Comparison of ENCODE assay signal across 11 cellular contexts in genomic region chr4:158020734-158021346, GRCh38.
DNase-seq lines count a peak whose midpoint lies in the region; ATAC-seq and TF ChIP-seq lines count a peak whose summit lies in the region.
"Had no signal": no experiment of that assay in that cellular context is flagged by ENCODE, and none has a peak within 500 bp of the region (broad histone marks: within the 10 kb centered on the region; RNA-seq: fewer than 3 reads in every experiment).

No MANE protein-coding gene starts in this region.

- H3K27me3 ChIP-seq in ACC112 (ENCODE audit: insufficient read depth, low read length), result no peaks in the 10 kb centered on the region
- no peaks in the 10 kb centered on the region for H3K27me3 ChIP-seq in muscle layer of duodenum (ENCODE audit: low read depth, low read length)
- H3K27me3 ChIP-seq in naive thymus-derived CD4-positive, alpha-beta T cell (ENCODE audit: control insufficient read depth in 2 of 2, insufficient read depth in 2 of 2, low read length in 2 of 2), result no peaks in the 10 kb centered on the region

- TF ChIP-seq CTCF in coronary artery (IDR thresholded peaks at IDR 0.05), result no peak

- DNase-seq in coronary artery (ENCODE audit: low spot score), result no peak
- DNase-seq in naive thymus-derived CD4-positive, alpha-beta T cell, result no peak
- no peak for DNase-seq in DMS114 treated with DMSO at 0.1 percent for 48 hours (lab: John Stamatoyannopoulos, UW; ENCODE audit: unreplicated experiment)
- no peak for DNase-seq in stimulated activated CD4-positive, alpha-beta T cell treated with anti-CD3 and anti-CD28 coated beads, Interleukin-4, amount 100 ng/mL, for 24 hours
- DNase-seq: activated effector memory CD4-positive, alpha-beta T cell treated with anti-CD3 and anti-CD28 coated beads, Interleukin-2, amount 50 U/mL, for 16 hours; CD8-positive, alpha-beta T cell; NCI-H1436 treated with DMSO at 0.1 percent for 48 hours had no signal

- CTCF ChIA-PET in naive thymus-derived CD4-positive, alpha-beta T cell (lab: Charles Lee), result no interaction called here

- H3K4me3 ChIP-seq in ACC112 (ENCODE audit: low read depth, low read length) (peak overlapping the region; percentile 13; the same call in 1 of the 2 replicates), coronary artery (no peak overlapping the region), muscle layer of duodenum (ENCODE audit: low read depth in 1 of 2, low read length in 2 of 2) (no peak overlapping the region)
- no peak overlapping the region for H3K4me3 ChIP-seq in naive thymus-derived CD4-positive, alpha-beta T cell (ENCODE audit: low read length)

- H3K36me3 ChIP-seq in ACC112 (ENCODE audit: insufficient read depth, low read length), result no peaks in the 10 kb centered on the region
- H3K36me3 ChIP-seq in muscle layer of duodenum (ENCODE audit: control insufficient read depth in 1 of 2, insufficient read depth in 2 of 2, low read length in 2 of 2), result peaks cover 0 to 3% of the 10 kb centered on the region in 2 donors
- H3K36me3 ChIP-seq in naive thymus-derived CD4-positive, alpha-beta T cell (ENCODE audit: control insufficient read depth in 2 of 3, insufficient read depth in 3 of 3, low read length in 3 of 3), result no peaks in the 10 kb centered on the region

- no peaks in the 10 kb centered on the region for H3K4me1 Mint-ChIP-seq in naive thymus-derived CD4-positive, alpha-beta T cell

- POLR2A ChIA-PET in naive thymus-derived CD4-positive, alpha-beta T cell (lab: Charles Lee), result no interaction called here

- no peaks in the 10 kb centered on the region for H3K36me3 Mint-ChIP-seq in naive thymus-derived CD4-positive, alpha-beta T cell
- H3K36me3 Mint-ChIP-seq: CD8-positive, alpha-beta T cell had no signal

- H3K27ac ChIP-seq in ACC112 (ENCODE audit: low read depth, low read length) (peak overlapping the region; percentile 88), coronary artery (peak overlapping the region; percentile 19 to 55), muscle layer of duodenum (ENCODE audit: low read length) (peak overlapping the region; percentile 64)
- H3K27ac ChIP-seq in naive thymus-derived CD4-positive, alpha-beta T cell (ENCODE audit: low read depth, low read length), result no peak overlapping the region

- H3K4me3 Mint-ChIP-seq in naive thymus-derived CD4-positive, alpha-beta T cell, result no peak overlapping the region
- H3K4me3 Mint-ChIP-seq: CD8-positive, alpha-beta T cell had no signal

- ATAC-seq in naive thymus-derived CD4-positive, alpha-beta T cell, result no peak
- no peak for ATAC-seq in GM19463 (IDR thresholded peaks at IDR 0.05; ENCODE audit: unreplicated experiment)
- ATAC-seq: CD8-positive, alpha-beta T cell had no signal

- no peaks in the 10 kb centered on the region for H3K79me2 ChIP-seq in ACC112 (ENCODE audit: control insufficient read depth, insufficient read depth, low read length, unreplicated experiment)

- intact Hi-C loops in naive thymus-derived CD4-positive, alpha-beta T cell (cut with micrococcal nuclease), result no loop called here

- peaks cover 0 to 7% (median 0%) of the 10 kb centered on the region in 11 donors for H3K9me3 Mint-ChIP-seq in naive thymus-derived CD4-positive, alpha-beta T cell
- H3K9me3 Mint-ChIP-seq: CD8-positive, alpha-beta T cell had no signal

- peak overlapping the region; percentile 99 for H2AFZ ChIP-seq in ACC112 (ENCODE audit: low read length, unreplicated experiment)

- H3K4me1 ChIP-seq in ACC112 (ENCODE audit: control insufficient read depth, insufficient read depth, low read length, unreplicated experiment) (peaks cover 45% of the 10 kb centered on the region), muscle layer of duodenum (ENCODE audit: control insufficient read depth in 1 of 2, insufficient read depth in 2 of 2, low read length in 2 of 2) (peaks cover 6 to 7% of the 10 kb centered on the region in 2 donors)
- H3K4me1 ChIP-seq in naive thymus-derived CD4-positive, alpha-beta T cell (ENCODE audit: control insufficient read depth in 2 of 2, insufficient read depth in 2 of 2, low read length in 2 of 2), result no peaks in the 10 kb centered on the region

- H3K9me3 ChIP-seq in muscle layer of duodenum (ENCODE audit: control insufficient read depth in 1 of 2, low read length in 2 of 2), result no peaks in the 10 kb centered on the region
- H3K9me3 ChIP-seq in naive thymus-derived CD4-positive, alpha-beta T cell (ENCODE audit: control insufficient read depth in 2 of 3, low read length in 3 of 3), result no peaks in the 10 kb centered on the region

- peaks cover 0 to 5% (median 0%) of the 10 kb centered on the region in 5 donors for H3K27me3 Mint-ChIP-seq in naive thymus-derived CD4-positive, alpha-beta T cell

- TF ChIP-seq RAD21 in Ishikawa (IDR thresholded peaks at IDR 0.05; ENCODE audit: low read depth), result 0 out of 2 replicates have a peak, but pooled peaks have one; percentile 6

- peak; percentile 50; the same call in 1 of the 2 replicates for TF ChIP-seq EP300 in Ishikawa (IDR thresholded peaks at IDR 0.05; ENCODE audit: borderline replicate concordance)

- no peak overlapping the region for H3K27ac Mint-ChIP-seq in naive thymus-derived CD4-positive, alpha-beta T cell
- H3K27ac Mint-ChIP-seq: CD8-positive, alpha-beta T cell had no signal

TF ChIP-seq in Ishikawa, 13 proteins besides CTCF, POLR2A, EP300 and RAD21:
- TF ChIP-seq TAF1 (IDR thresholded peaks at IDR 0.05; ENCODE audit: low read depth) (no peak), TEAD4 (IDR thresholded peaks at IDR 0.05) (peak; percentile 77)
